ENCODE assay signal across 21 cellular contexts in the genomic region with DNA sequence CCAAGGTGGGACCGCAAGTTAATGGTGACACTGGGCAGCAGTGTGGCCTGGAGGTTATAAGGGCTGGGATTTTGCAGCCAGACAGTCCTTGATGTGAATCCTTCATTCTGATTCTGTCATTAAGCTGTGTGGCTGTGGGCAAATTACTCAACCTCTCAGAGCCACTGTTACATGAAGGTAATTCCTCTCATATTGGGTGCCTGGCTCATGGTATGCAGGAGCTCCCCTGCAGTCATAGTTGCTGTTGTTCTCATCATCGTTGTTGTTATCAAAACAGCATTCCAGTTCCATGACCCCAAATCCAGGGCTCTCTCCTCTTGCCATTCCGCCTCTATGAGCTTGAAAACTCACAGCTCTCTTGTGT. TPM values are rescaled to one million over a fixed set of nuclear protein-coding genes. Genes with fewer than 3 reads are reported as not detected.
DNase-seq lines count a peak whose midpoint lies in the region; ATAC-seq and TF ChIP-seq lines count a peak whose summit lies in the region.
"Had no signal": no experiment of that assay in that cellular context is flagged by ENCODE, and none has a peak within 500 bp of the region (broad histone marks: within the 10 kb centered on the region; RNA-seq: fewer than 3 reads in every experiment).

No MANE protein-coding gene starts in this region.

- BruUV-seq in Calu3 (replicated peaks; lab: Mats Ljungman, UMichigan), result no TSS peak

- DNase-seq in Calu3 (no peak), activated B cell treated with CpG ODN at 0.5 μM for 24 hours (no peak), iris pigment epithelial cell (ENCODE audit: low read depth) (peak; percentile 28), sigmoid colon (no peak), NCI-H1048 (lab: John Stamatoyannopoulos, UW) (no peak), DMS53 treated with DMSO at 0.1 percent for 48 hours (lab: John Stamatoyannopoulos, UW; ENCODE audit: unreplicated experiment) (no peak), NCI-H524 (lab: John Stamatoyannopoulos, UW) (no peak), NCI-H524 treated with DMSO at 0.1 percent for 48 hours (lab: John Stamatoyannopoulos, UW) (no peak)
- DNase-seq: activated CD4-positive, alpha-beta T cell treated with anti-CD3 and anti-CD28 coated beads, Interleukin-2, amount 50 U/mL, for 1 hour; activated naive CD4-positive, alpha-beta T cell treated with Interleukin-2 at 50 U/mL for 16 hours; AML-193; DMS 273 treated with DMSO at 0.1 percent for 48 hours; glutamatergic neuron; lower lobe of right lung; NCI-H1092 treated with DMSO at 0.1 percent for 48 hours had no signal

- peak overlapping the region in 3 of 4 donors; percentile 6 to 83 (median 52) for H3K27ac ChIP-seq in sigmoid colon
- H3K27ac ChIP-seq: right atrium auricular region had no signal

- no peak overlapping the region for H3K4me3 Mint-ChIP-seq in Calu3 (ENCODE audit: low read depth, unreplicated experiment)
- no peak overlapping the region for H3K4me3 Mint-ChIP-seq in activated B cell treated with CpG ODN at 0.5 μM for 24 hours
- H3K4me3 Mint-ChIP-seq: dendritic cell treated with granulocyte-macrophage colony-stimulating factor and Interleukin-4, amounts not matched to agents 40 ng/mL and 50 ng/mL, for 4 days had no signal

- peaks cover 0 to 47% (median 29%) of the 10 kb centered on the region in 4 donors for H3K4me1 ChIP-seq in sigmoid colon

- H3K36me3 Mint-ChIP-seq in Calu3 (ENCODE audit: insufficient read depth, unreplicated experiment) (peaks cover 29% of the 10 kb centered on the region), activated B cell treated with CpG ODN at 0.5 μM for 24 hours (ENCODE audit: low read depth) (no peaks in the 10 kb centered on the region)

- no peak overlapping the region for H3K4me3 ChIP-seq in sigmoid colon
- H3K4me3 ChIP-seq: ascending aorta, right atrium auricular region had no signal

- POLR2A ChIA-PET in activated B cell treated with CpG ODN at 0.5 μM for 24 hours (lab: Charles Lee), result interaction anchor here (0.6 to 0.8 kb wide), 2 partner anchors 9 to 10 kb away, joined by 3 read pairs; no protein-coding TSS in a partner anchor

- no peaks in the 10 kb centered on the region for H3K9me3 Mint-ChIP-seq in Calu3 (ENCODE audit: low read depth, unreplicated experiment)
- H3K9me3 Mint-ChIP-seq in activated B cell treated with CpG ODN at 0.5 μM for 24 hours, result no peaks in the 10 kb centered on the region
- H3K9me3 Mint-ChIP-seq: dendritic cell treated with granulocyte-macrophage colony-stimulating factor and Interleukin-4, amounts not matched to agents 40 ng/mL and 50 ng/mL, for 4 days; nephron progenitor cell had no signal

- CTCF ChIA-PET in Calu3 (lab: Charles Lee) (interaction anchor here (0.6 to 0.7 kb wide), 2 partner anchors 21 to 1117 kb away, joined by 3 to 4 read pairs; no protein-coding TSS in a partner anchor), activated B cell treated with CpG ODN at 0.5 μM for 24 hours (lab: Charles Lee) (interaction anchor here (0.6 to 1.2 kb wide), 2 partner anchors 135 to 171 kb away, joined by 3 to 4 read pairs; no protein-coding TSS in a partner anchor)

- no peaks in the 10 kb centered on the region for H3K27me3 Mint-ChIP-seq in Calu3 (ENCODE audit: unreplicated experiment)
- no peaks in the 10 kb centered on the region for H3K27me3 Mint-ChIP-seq in activated B cell treated with CpG ODN at 0.5 μM for 24 hours

- H3K27ac Mint-ChIP-seq in Calu3 (ENCODE audit: unreplicated experiment) (peak overlapping the region; percentile 53), activated B cell treated with CpG ODN at 0.5 μM for 24 hours (peak overlapping the region; percentile 24)
- H3K27ac Mint-ChIP-seq: dendritic cell treated with granulocyte-macrophage colony-stimulating factor and Interleukin-4, amounts not matched to agents 40 ng/mL and 50 ng/mL, for 4 days; GM23338; nephron progenitor cell had no signal

- H3K9me3 ChIP-seq in sigmoid colon, result no peaks in the 10 kb centered on the region
- H3K9me3 ChIP-seq: ascending aorta, lower lobe of right lung, right atrium auricular region had no signal

- no peaks in the 10 kb centered on the region for H3K27me3 ChIP-seq in sigmoid colon
- H3K27me3 ChIP-seq: ascending aorta, right atrium auricular region had no signal

- H3K4me1 Mint-ChIP-seq in Calu3 (ENCODE audit: low read depth, unreplicated experiment) (peaks cover 39% of the 10 kb centered on the region), activated B cell treated with CpG ODN at 0.5 μM for 24 hours (peaks cover 40% of the 10 kb centered on the region)

- 60 to 70% methylated on average over 3 of the region's 3 CpGs for WGBS in sigmoid colon, 2 donors

- no peak for ATAC-seq in activated B cell treated with CpG ODN at 0.5 μM for 24 hours (ENCODE audit: low read depth)
- ATAC-seq: GM23338 had no signal

- TF ChIP-seq CTCF in Calu3 (IDR thresholded peaks at IDR 0.05; ENCODE audit: unreplicated experiment) (no peak), activated B cell treated with CpG ODN at 0.5 μM for 24 hours (IDR thresholded peaks at IDR 0.05) (no peak), sigmoid colon (IDR thresholded peaks at IDR 0.05) (no peak)

- TF ChIP-seq EP300 in sigmoid colon (IDR thresholded peaks at IDR 0.05), result no peak

- no peak for TF ChIP-seq POLR2A in sigmoid colon (IDR thresholded peaks at IDR 0.05)

- intact Hi-C loops in Calu3 (cut with micrococcal nuclease; ENCODE audit: unreplicated experiment), result no loop called here
- intact Hi-C loops in activated B cell treated with CpG ODN at 0.5 μM for 24 hours (cut with micrococcal nuclease), result loop anchor here (10.0 kb wide), 1 partner anchor 688 kb away; a partner anchor contains a TSS
- intact Hi-C loops in sigmoid colon (cut with DNase I), result no loop called here

- peaks cover 0 to 14% (median 0%) of the 10 kb centered on the region in 4 donors for H3K36me3 ChIP-seq in sigmoid colon
- H3K36me3 ChIP-seq: lower lobe of right lung, right atrium auricular region had no signal

RNA-seq across cellular contexts. Expression of a gene that starts 1.5 kb away (rescaled TPM):
- total RNA-seq in Calu3 (2022) (2.1 and 2.6 TPM in 2 replicates), activated B cell treated with CpG ODN at 0.5 μM for 24 hours (1.7 and 2.1 TPM in 2 replicates), sigmoid colon (1 to 10 TPM; 2.1 to 5.3 (median 3.5) TPM)
- 1 to 10 TPM in 1 of 3 donors, under 1 TPM in 2; 0.23 to 1.5 (median 0.60) TPM for polyA plus RNA-seq in sigmoid colon

RNA-seq across cellular contexts. Expression of a gene that starts 5.0 kb away (rescaled TPM):
- total RNA-seq in Calu3 (2022) (not detected in 2 replicates), activated B cell treated with CpG ODN at 0.5 μM for 24 hours (not detected in 2 replicates), sigmoid colon (under 1 TPM in 2 of 4 donors, not detected in 2; 0.33 to 0.81 TPM)
- under 1 TPM in 1 of 3 donors, not detected in 2; 0.06 TPM for polyA plus RNA-seq in sigmoid colon
- total RNA-seq: ascending aorta, esophagus mucosa, GM23338, right atrium auricular region had no signal

RNA-seq across cellular contexts. Expression of a gene that starts 33.5 kb away (rescaled TPM):
- total RNA-seq in Calu3 (2022) (83.6 and 91.0 TPM in 2 replicates), activated B cell treated with CpG ODN at 0.5 μM for 24 hours (20.9 and 23.8 TPM in 2 replicates), sigmoid colon (10 to 100 TPM; 13.2 to 39.9 (median 21.5) TPM)
- 10 to 100 TPM; 10.8 to 25.9 (median 10.9) TPM for polyA plus RNA-seq in sigmoid colon
